ENCODE assay signal across 14 cellular contexts in genomic region chr11:113946162-113946561, GRCh38. TPM values are rescaled to one million over a fixed set of nuclear protein-coding genes. Genes with fewer than 3 reads are reported as not detected.
"Had no signal": no experiment of that assay in that cellular context is flagged by ENCODE, and none has a peak within 500 bp of the region (broad histone marks: within the 10 kb centered on the region; RNA-seq: fewer than 3 reads in every experiment).

No MANE protein-coding gene starts in this region.

RNA-seq across cellular contexts. Expression of gene HTR3A, which starts 28.7 kb away (rescaled TPM):
- total RNA-seq: activated CD4-positive, alpha-beta memory T cell treated with anti-CD3 and anti-CD28 coated beads for 36 hours; activated CD4-positive, alpha-beta memory T cell treated with anti-CD3 and anti-CD28 coated beads, Interleukin-2, amount 10 ng/mL, durations not matched to agents 7 days and 5 days; activated CD4-positive, alpha-beta T cell treated with anti-CD3 and anti-CD28 coated beads for 36 hours; activated CD4-positive, alpha-beta T cell treated with anti-CD3 and anti-CD28 coated beads, Interleukin-2, amount 10 ng/mL, durations not matched to agents 24 days and 14 days; activated CD4-positive, alpha-beta T cell treated with anti-CD3 and anti-CD28 coated beads, Interleukin-2, amount 10 ng/mL, durations not matched to agents 7 days and 5 days; activated CD8-positive, alpha-beta memory T cell treated with anti-CD3 and anti-CD28 coated beads for 36 hours; activated CD8-positive, alpha-beta memory T cell treated with anti-CD3 and anti-CD28 coated beads, Interleukin-2, amount 10 ng/mL, durations not matched to agents 7 days and 5 days; activated CD8-positive, alpha-beta T cell treated with anti-CD3 and anti-CD28 coated beads for 36 hours; activated CD8-positive, alpha-beta T cell treated with anti-CD3 and anti-CD28 coated beads, Interleukin-2, amount 10 ng/mL, durations not matched to agents 7 days and 5 days; T-helper 1 cell treated with Interleukin-12 subunit alpha and Interleukin-12 subunit beta and Interleukin-4 antibody, amounts not matched to agents 30 ng/mL and 1 ng/mL, for 36 hours; T-helper 17 cell; T-helper 2 cell treated with Interferon-gamma antibody and Interleukin-4, amounts not matched to agents 100 ng/mL and 5 ng/mL, for 36 hours had no signal

RNA-seq across cellular contexts. Expression of gene HTR3B, which starts 41.6 kb away (rescaled TPM):
- total RNA-seq: activated CD4-positive, alpha-beta memory T cell treated with anti-CD3 and anti-CD28 coated beads for 36 hours; activated CD4-positive, alpha-beta memory T cell treated with anti-CD3 and anti-CD28 coated beads, Interleukin-2, amount 10 ng/mL, durations not matched to agents 7 days and 5 days; activated CD4-positive, alpha-beta T cell treated with anti-CD3 and anti-CD28 coated beads for 36 hours; activated CD4-positive, alpha-beta T cell treated with anti-CD3 and anti-CD28 coated beads, Interleukin-2, amount 10 ng/mL, durations not matched to agents 24 days and 14 days; activated CD4-positive, alpha-beta T cell treated with anti-CD3 and anti-CD28 coated beads, Interleukin-2, amount 10 ng/mL, durations not matched to agents 7 days and 5 days; activated CD8-positive, alpha-beta memory T cell treated with anti-CD3 and anti-CD28 coated beads for 36 hours; activated CD8-positive, alpha-beta memory T cell treated with anti-CD3 and anti-CD28 coated beads, Interleukin-2, amount 10 ng/mL, durations not matched to agents 7 days and 5 days; activated CD8-positive, alpha-beta T cell treated with anti-CD3 and anti-CD28 coated beads for 36 hours; activated CD8-positive, alpha-beta T cell treated with anti-CD3 and anti-CD28 coated beads, Interleukin-2, amount 10 ng/mL, durations not matched to agents 7 days and 5 days; T-cell; T-helper 1 cell treated with Interleukin-12 subunit alpha and Interleukin-12 subunit beta and Interleukin-4 antibody, amounts not matched to agents 30 ng/mL and 1 ng/mL, for 36 hours; T-helper 17 cell; T-helper 2 cell treated with Interferon-gamma antibody and Interleukin-4, amounts not matched to agents 100 ng/mL and 5 ng/mL, for 36 hours; WTC11 had no signal
